Comparison of ENCODE assay signal across 1 cellular context in genomic region chr1:112394743-112395062, GRCh38.
TF ChIP-seq lines count a peak whose summit lies in the region.

No MANE protein-coding gene starts in this region.

TF ChIP-seq in H1, 55 proteins besides CTCF, POLR2A, EP300 and RAD21 (continued from another document):
- no peak for TF ChIP-seq USF2 (IDR thresholded peaks at IDR 0.05; ENCODE audit: low read length)
- TF ChIP-seq FOSL1 (IDR thresholded peaks at IDR 0.05; ENCODE audit: insufficient read depth, low read depth, low read length) = no peak
- TF ChIP-seq TEAD4 (IDR thresholded peaks at IDR 0.05; ENCODE audit: low read depth, low read length) = no peak
- TF ChIP-seq ASH2L (IDR thresholded peaks at IDR 0.05; ENCODE audit: low read length) = no peak
- no peak for TF ChIP-seq SIN3A (conservative IDR thresholded peaks at IDR 0.05 in 1 of 2, IDR thresholded peaks at IDR 0.05 in 1 of 2; ENCODE audit: low read depth in 1 of 2, low read length in 2 of 2)
- TF ChIP-seq PHF8 (conservative IDR thresholded peaks at IDR 0.05; ENCODE audit: low read depth, low read length) = no peak
- no peak for TF ChIP-seq CHD7 (IDR thresholded peaks at IDR 0.05; ENCODE audit: insufficient replicate concordance, low read length)
- TF ChIP-seq CBX5 (IDR thresholded peaks at IDR 0.05; ENCODE audit: low read depth, low read length) = no peak
TF ChIP-seq in H1: peak in this region for 0.
